Comparison of ENCODE assay signal across 8 cellular contexts in the genomic region with DNA sequence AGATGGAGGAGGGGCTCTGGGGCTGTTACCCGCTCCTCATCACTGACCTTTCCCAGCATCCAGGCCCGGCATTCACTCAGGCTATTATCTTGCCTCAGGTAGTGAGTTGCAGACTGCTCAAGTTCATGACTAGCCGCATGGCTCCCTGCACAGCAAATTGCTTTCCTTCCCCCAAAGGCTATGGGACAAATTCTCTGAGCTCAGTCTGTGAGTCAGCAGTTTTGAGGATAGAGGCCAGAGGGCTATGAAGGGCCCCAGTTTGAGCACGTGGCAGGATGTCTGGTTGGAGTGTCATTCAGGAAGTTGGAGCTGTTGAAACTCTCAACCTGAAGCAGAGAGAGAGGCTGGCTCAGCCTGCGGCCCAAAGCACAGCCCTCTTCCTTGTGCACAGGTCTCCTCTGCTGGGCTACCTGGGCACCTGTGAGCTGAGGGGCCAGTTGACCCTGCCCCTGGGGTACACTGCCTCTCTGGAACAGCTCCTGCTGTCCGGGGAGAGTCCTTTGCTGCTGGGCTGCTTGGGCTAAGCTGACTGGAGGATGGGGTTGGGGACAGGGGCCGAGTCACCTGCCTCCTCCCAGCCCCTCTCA. TPM values are rescaled to one million over a fixed set of nuclear protein-coding genes. Genes with fewer than 3 reads are reported as not detected.
DNase-seq lines count a peak whose midpoint lies in the region; ATAC-seq and TF ChIP-seq lines count a peak whose summit lies in the region.

No MANE protein-coding gene starts in this region.

- H3K27me3 ChIP-seq in mesendoderm (ENCODE audit: insufficient read depth, low read length, poor library complexity): no peaks in the 10 kb centered on the region
- no peaks in the 10 kb centered on the region for H3K27me3 ChIP-seq in aorta (ENCODE audit: control insufficient read depth in 1 of 2, insufficient read depth in 2 of 2, low read length in 1 of 2)

- no peak overlapping the region for H2BK5ac ChIP-seq in mesendoderm (ENCODE audit: low read length)

- H3K18ac ChIP-seq in mesendoderm (ENCODE audit: low read length): no peak overlapping the region

- H3K4ac ChIP-seq in mesendoderm (ENCODE audit: low read depth, low read length): no peak overlapping the region

- no CpG with 5 or more reads among the region's 7 CpGs for WGBS in mesendoderm (ENCODE audit: extremely low coverage, insufficient coverage, low lambda C conversion rate)
- WGBS in aorta, 2 donors: 83 to 86% methylated on average over 7 of the region's 7 CpGs

- H3K4me3 ChIP-seq in coronary artery (no peak overlapping the region), mesendoderm (ENCODE audit: low read length) (no peak overlapping the region), aorta (ENCODE audit: low read length in 2 of 2) (no peak overlapping the region)

- H3K79me1 ChIP-seq in mesendoderm (ENCODE audit: low read length): no peaks in the 10 kb centered on the region

- H4K5ac ChIP-seq in mesendoderm (ENCODE audit: low read length): no peak overlapping the region

- DNase-seq in activated T-cell treated with anti-CD3 and anti-CD28 coated beads for 24 hours (ENCODE audit: low read depth): peak; percentile 22
- DNase-seq in activated T-cell treated with anti-CD3 and anti-CD28 coated beads for 4 hours: no peak
- peak; percentile 85 for DNase-seq in RKO (ENCODE audit: low spot score)
- DNase-seq in coronary artery (ENCODE audit: low spot score): peak; percentile 76
- peak; percentile 71 for DNase-seq in mesendoderm
- peak in 1 of 2 donors; percentile 85 for DNase-seq in aorta
- DNase-seq in NCI-H345 treated with DMSO at 0.1 percent for 48 hours (lab: John Stamatoyannopoulos, UW; ENCODE audit: unreplicated experiment): no peak

- H2AK5ac ChIP-seq in mesendoderm (ENCODE audit: low read length): no peak overlapping the region

- H4K8ac ChIP-seq in mesendoderm (ENCODE audit: low read depth, low read length): no peak overlapping the region

- ATAC-seq in HG02798 (IDR thresholded peaks at IDR 0.05; ENCODE audit: poor library complexity, unreplicated experiment) (peak; percentile 46), aorta (ENCODE audit: low FRiP score) (peak; percentile 74)

- no peaks in the 10 kb centered on the region for H3K79me2 ChIP-seq in mesendoderm (ENCODE audit: control insufficient read depth, insufficient read depth, low read length)

- no peak overlapping the region for H3K4me2 ChIP-seq in mesendoderm (ENCODE audit: low read length)

- H3K36me3 ChIP-seq in mesendoderm (ENCODE audit: control insufficient read depth, insufficient read depth, low read length): no peaks in the 10 kb centered on the region
- H3K36me3 ChIP-seq in aorta (ENCODE audit: control insufficient read depth in 1 of 2, insufficient read depth in 2 of 2, low read length in 1 of 2): peaks cover 0 to 2% of the 10 kb centered on the region in 2 donors

- H2BK15ac ChIP-seq in mesendoderm (replicated peaks; ENCODE audit: low read depth): no peak overlapping the region

- no peak for TF ChIP-seq CTCF in coronary artery (IDR thresholded peaks at IDR 0.05)

- H2BK120ac ChIP-seq in mesendoderm (ENCODE audit: low read depth, low read length): no peak overlapping the region

- no peak overlapping the region for H3K23ac ChIP-seq in mesendoderm (ENCODE audit: low read length)

- peak overlapping the region in 1 of 2 donors; percentile 70 for H3K27ac ChIP-seq in coronary artery
- H3K27ac ChIP-seq in mesendoderm (ENCODE audit: low read depth, low read length): no peak overlapping the region
- no peak overlapping the region for H3K27ac ChIP-seq in aorta (ENCODE audit: low read depth in 1 of 2, low read length in 2 of 2)

- no peak overlapping the region for H3K9ac ChIP-seq in mesendoderm (ENCODE audit: low read length)

- H3K4me1 ChIP-seq in mesendoderm (ENCODE audit: control insufficient read depth, low read depth, low read length) (no peaks in the 10 kb centered on the region), aorta (ENCODE audit: control insufficient read depth in 1 of 2, insufficient read depth in 2 of 2, low read length in 2 of 2) (no peaks in the 10 kb centered on the region)

- no peak overlapping the region for H3K56ac ChIP-seq in mesendoderm (ENCODE audit: low read length)

- H3K9me3 ChIP-seq in aorta (ENCODE audit: control insufficient read depth, low read length): no peaks in the 10 kb centered on the region

- intact Hi-C loops in aorta (cut with DNase I): no loop called here

RNA-seq across cellular contexts. Expression of gene FAH, which starts 7.9 kb away (rescaled TPM):
- polyA plus RNA-seq in mesendoderm (2013, experiment 1 of 2): 10.8 TPM
- 10.2 TPM for polyA plus RNA-seq in mesendoderm (2013, experiment 2 of 2)
- total RNA-seq in aorta: 10 to 100 TPM; 19.3 to 21.9 TPM
- 100 to 1,000 TPM in 1 of 2 donors, 10 to 100 TPM in 1; 18.2 to 137 TPM for polyA plus RNA-seq in aorta

Comparison
In these comparisons a context has a peak if more than half of its experiments do, and no peak if none do; other contexts are left out.
1. DNase-seq: peak in activated T-cell treated with anti-CD3 and anti-CD28 coated beads for 24 hours (single experiment), RKO (single experiment), coronary artery (single experiment) and mesendoderm (single experiment); none in activated T-cell treated with anti-CD3 and anti-CD28 coated beads for 4 hours (single experiment) and NCI-H345 treated with DMSO at 0.1 percent for 48 hours (single experiment).